ENCODE assay signal across 7 cellular contexts in the genomic region with DNA sequence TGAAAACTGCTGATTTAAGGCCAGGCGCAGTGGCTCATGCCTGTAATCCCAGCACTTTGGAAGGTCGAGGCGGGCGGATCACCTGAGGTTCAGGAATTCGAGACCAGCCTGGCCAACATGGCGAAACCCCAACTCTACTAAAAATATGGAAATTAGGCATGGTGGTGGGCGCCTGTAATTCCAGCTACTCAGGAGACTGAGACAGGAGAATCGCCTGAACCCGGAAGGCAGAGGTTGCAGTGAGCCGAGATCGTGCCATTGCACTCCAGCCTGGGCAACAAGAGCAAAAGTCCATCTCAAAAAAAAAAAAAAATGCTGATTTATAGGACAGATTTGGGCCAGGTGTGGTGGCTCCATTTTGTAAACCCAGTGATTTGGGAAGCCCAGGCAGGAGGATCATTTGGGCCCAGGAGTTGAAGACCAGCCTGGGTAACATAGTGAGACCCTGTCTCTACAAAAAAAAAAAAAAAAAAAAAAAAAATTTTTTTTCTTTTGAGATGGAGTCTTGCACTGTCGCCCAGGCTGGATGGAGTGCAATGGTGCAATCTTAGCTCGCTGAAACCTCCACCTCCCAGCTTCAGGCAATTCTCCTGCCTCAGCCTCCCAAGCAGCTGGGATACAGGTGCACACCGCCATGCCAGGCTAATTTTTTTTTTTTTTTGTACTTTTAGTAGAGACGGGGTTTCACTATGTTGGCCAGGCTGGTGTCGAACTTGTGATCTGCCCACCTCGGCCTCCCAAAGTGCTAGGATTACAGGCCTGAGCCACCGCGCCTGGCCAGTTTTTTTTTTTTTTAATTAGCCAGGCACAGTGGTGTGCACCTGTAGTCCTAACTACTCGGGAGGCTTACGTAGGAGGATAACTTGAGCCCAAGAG. TPM values are rescaled to one million over a fixed set of nuclear protein-coding genes. Genes with fewer than 3 reads are reported as not detected.
DNase-seq lines count a peak whose midpoint lies in the region; ATAC-seq and TF ChIP-seq lines count a peak whose summit lies in the region.
"Not testable (repeated sequence)": the region's sequence is repeated elsewhere in the genome, so short reads cannot be mapped to it uniquely, and the experiment has no call there.

No MANE protein-coding gene starts in this region.

- H3K79me2 ChIP-seq in GM23248 (ENCODE audit: insufficient read depth); PC-9 (ENCODE audit: low read depth): not testable (repeated sequence)

- not testable (repeated sequence) for DNase-seq in GM23248; PC-9; activated CD8-positive, alpha-beta T cell treated with anti-CD3 and anti-CD28 coated beads, Interleukin-2, amount 10 ng/mL, durations not matched to agents 7 days and 5 days; chondrocyte (ENCODE audit: low spot score); left colon; naive thymus-derived CD8-positive, alpha-beta T cell

- H3K9me3 ChIP-seq in GM23248 (ENCODE audit: low read depth); PC-9 (ENCODE audit: insufficient read depth, low read depth); skeletal muscle satellite cell (replicated peaks; ENCODE audit: low read length): not testable (repeated sequence)

- H3K27ac ChIP-seq in GM23248, result not testable (repeated sequence)
- H3K27ac ChIP-seq in PC-9, result peak overlapping the region; percentile 11

- peaks cover 21% of the 10 kb centered on the region for H3K4me1 Mint-ChIP-seq in activated CD8-positive, alpha-beta T cell treated with anti-CD3 and anti-CD28 coated beads, Interleukin-2, amount 10 ng/mL, durations not matched to agents 7 days and 5 days (ENCODE audit: low read depth)
- peaks cover 65% of the 10 kb centered on the region for H3K4me1 Mint-ChIP-seq in chondrocyte (ENCODE audit: low read depth)
- peaks cover 8 to 21% (median 17%) of the 10 kb centered on the region in 4 donors for H3K4me1 Mint-ChIP-seq in naive thymus-derived CD8-positive, alpha-beta T cell

- H3K4me2 ChIP-seq in GM23248 (ENCODE audit: unreplicated experiment) (peak overlapping the region; percentile 38), PC-9 (peak overlapping the region; percentile 40; the same call in 1 of the 2 replicates), skeletal muscle satellite cell (ENCODE audit: low read length) (peak overlapping the region; percentile 55)

- H3K9me2 ChIP-seq in GM23248 (ENCODE audit: insufficient read depth); PC-9 (ENCODE audit: insufficient read depth): not testable (repeated sequence)

- H3K27me3 Mint-ChIP-seq in activated CD8-positive, alpha-beta T cell treated with anti-CD3 and anti-CD28 coated beads, Interleukin-2, amount 10 ng/mL, durations not matched to agents 7 days and 5 days (ENCODE audit: low read depth); chondrocyte (ENCODE audit: low read depth); naive thymus-derived CD8-positive, alpha-beta T cell: not testable (repeated sequence)

- H3K27ac Mint-ChIP-seq in activated CD8-positive, alpha-beta T cell treated with anti-CD3 and anti-CD28 coated beads, Interleukin-2, amount 10 ng/mL, durations not matched to agents 7 days and 5 days, result peak overlapping the region; percentile 50
- peak overlapping the region; percentile 42 for H3K27ac Mint-ChIP-seq in chondrocyte (ENCODE audit: unreplicated experiment)
- H3K27ac Mint-ChIP-seq in naive thymus-derived CD8-positive, alpha-beta T cell, result peak overlapping the region in 6 of 10 donors; percentile 14 to 32 (median 25)

- ATAC-seq in activated CD8-positive, alpha-beta T cell treated with anti-CD3 and anti-CD28 coated beads, Interleukin-2, amount 10 ng/mL, durations not matched to agents 7 days and 5 days, result peak; percentile 37
- peak; percentile 41 for ATAC-seq in left colon
- peak in 1 of 2 donors; percentile 9 for ATAC-seq in naive thymus-derived CD8-positive, alpha-beta T cell

- H2AFZ ChIP-seq in GM23248, PC-9: not testable (repeated sequence)

- BruUV-seq in PC-9 (replicated peaks; lab: Mats Ljungman, UMichigan), result not testable (repeated sequence)

- H3K9me3 Mint-ChIP-seq in activated CD8-positive, alpha-beta T cell treated with anti-CD3 and anti-CD28 coated beads, Interleukin-2, amount 10 ng/mL, durations not matched to agents 7 days and 5 days (ENCODE audit: insufficient read depth); chondrocyte (ENCODE audit: low read depth); naive thymus-derived CD8-positive, alpha-beta T cell: not testable (repeated sequence)

- not testable (repeated sequence) for TF ChIP-seq CTCF in PC-9 (conservative IDR thresholded peaks at IDR 0.05); chondrocyte (IDR thresholded peaks at IDR 0.05)

- in situ Hi-C loops in GM23248 (cut with MboI), result not testable (repeated sequence)

- H3F3A ChIP-seq in GM23248 (ENCODE audit: insufficient read depth) (peaks cover 69% of the 10 kb centered on the region), PC-9 (ENCODE audit: insufficient read depth, low read depth) (peaks cover 54% of the 10 kb centered on the region)

- POLR2A ChIA-PET in PC-9 (lab: Charles Lee; ENCODE audit: unreplicated experiment), result interaction anchor here (0.5 to 0.7 kb wide), 3 partner anchors 56 to 115 kb away, joined by 3 read pairs; no protein-coding TSS in a partner anchor
- POLR2A ChIA-PET in activated CD8-positive, alpha-beta T cell treated with anti-CD3 and anti-CD28 coated beads, Interleukin-2, amount 10 ng/mL, durations not matched to agents 7 days and 5 days (lab: Charles Lee), result interaction anchor here (0.5 to 1.4 kb wide), 3 partner anchors 40 to 52 kb away, joined by 3 to 4 read pairs (median 4); a partner anchor contains a TSS
- POLR2A ChIA-PET in naive thymus-derived CD8-positive, alpha-beta T cell (lab: Charles Lee), result interaction anchor here (0.7 kb wide), 2 partner anchors 91 to 252 kb away, joined by 3 read pairs; no protein-coding TSS in a partner anchor

- H3K36me3 ChIP-seq in GM23248 (ENCODE audit: low read depth) (peaks cover 13% of the 10 kb centered on the region; the same call in 1 of the 2 replicates), skeletal muscle satellite cell (ENCODE audit: insufficient read depth, low read length) (peaks cover 16% of the 10 kb centered on the region)
- not testable (repeated sequence) for H3K36me3 ChIP-seq in PC-9 (ENCODE audit: low read depth)

- H3K4me3 Mint-ChIP-seq in activated CD8-positive, alpha-beta T cell treated with anti-CD3 and anti-CD28 coated beads, Interleukin-2, amount 10 ng/mL, durations not matched to agents 7 days and 5 days, result peak overlapping the region; percentile 34
- H3K4me3 Mint-ChIP-seq in chondrocyte (ENCODE audit: unreplicated experiment); naive thymus-derived CD8-positive, alpha-beta T cell: not testable (repeated sequence)

- not testable (repeated sequence) for H3K4me3 ChIP-seq in GM23248; PC-9; skeletal muscle satellite cell (ENCODE audit: low read length)

- WGBS in GM23248 (ENCODE audit: low coverage in 1 of 2, low lambda C conversion rate in 2 of 2, missing lambda C conversion rate in 2 of 2), 2 experiments, result 71 to 76% methylated on average over 20 to 21 of the region's 21 CpGs

- not testable (repeated sequence) for H3K9ac ChIP-seq in GM23248; skeletal muscle satellite cell (ENCODE audit: low read depth, low read length)

- not testable (repeated sequence) for H4K20me1 ChIP-seq in GM23248 (ENCODE audit: insufficient read depth)
- H4K20me1 ChIP-seq in PC-9 (ENCODE audit: insufficient read depth), result peaks cover 21% of the 10 kb centered on the region

- intact Hi-C loops in PC-9 (cut with micrococcal nuclease; ENCODE audit: unreplicated experiment), result loop anchor here (10.0 kb wide), 2 partner anchors 101 to 401 kb away; no protein-coding TSS in a partner anchor
- intact Hi-C loops in left colon (cut with DNase I, micrococcal nuclease), result loop anchor here in 1 of 2 donors (10.0 kb wide), 1 partner anchor 101 kb away; no protein-coding TSS in a partner anchor

- not testable (repeated sequence) for H3K27me3 ChIP-seq in GM23248 (replicated peaks; ENCODE audit: insufficient read depth); PC-9 (ENCODE audit: insufficient read depth, low read depth); skeletal muscle satellite cell (ENCODE audit: control insufficient read depth, insufficient read depth, low read length)

- H3K36me3 Mint-ChIP-seq in activated CD8-positive, alpha-beta T cell treated with anti-CD3 and anti-CD28 coated beads, Interleukin-2, amount 10 ng/mL, durations not matched to agents 7 days and 5 days (ENCODE audit: low read depth), result peaks cover 23% of the 10 kb centered on the region
- not testable (repeated sequence) for H3K36me3 Mint-ChIP-seq in chondrocyte (ENCODE audit: low read depth)
- peaks cover 0 to 11% (median 2%) of the 10 kb centered on the region in 3 donors for H3K36me3 Mint-ChIP-seq in naive thymus-derived CD8-positive, alpha-beta T cell

- CTCF ChIA-PET in PC-9 (lab: Charles Lee), result interaction anchor here (0.7 kb wide), 1 partner anchor 32 kb away, joined by 4 read pairs; no protein-coding TSS in a partner anchor
- CTCF ChIA-PET in activated CD8-positive, alpha-beta T cell treated with anti-CD3 and anti-CD28 coated beads, Interleukin-2, amount 10 ng/mL, durations not matched to agents 7 days and 5 days (lab: Charles Lee), result interaction anchor here (1.2 to 1.5 kb wide), 2 partner anchors 9 to 62 kb away, joined by 4 to 6 read pairs; no protein-coding TSS in a partner anchor

- H3K4me1 ChIP-seq in GM23248 (ENCODE audit: insufficient read depth), result peaks cover 28% of the 10 kb centered on the region
- H3K4me1 ChIP-seq in PC-9 (replicated peaks; ENCODE audit: insufficient read depth), result peaks cover 24% of the 10 kb centered on the region
- H3K4me1 ChIP-seq in skeletal muscle satellite cell (ENCODE audit: control insufficient read depth, insufficient read depth, low read length), result peaks cover 47% of the 10 kb centered on the region

RNA-seq across cellular contexts. Expression of a gene that starts 6.9 kb away (rescaled TPM):
- 5.7 and 6.8 TPM in 2 replicates for total RNA-seq in GM23248 (2014; rRNA removed; shearing (Covaris generic))
- 21.4 and 24.1 TPM in 2 replicates for polyA plus RNA-seq in GM23248 (2016; fragmentation: Nextera tagmentation; extraction: Ambion mirVana)
- 26.0 and 27.2 TPM in 2 replicates for total RNA-seq in PC-9 (2021)
- 10 to 100 TPM; 32.6 to 36.2 TPM for total RNA-seq in activated CD8-positive, alpha-beta T cell treated with anti-CD3 and anti-CD28 coated beads, Interleukin-2, amount 10 ng/mL, durations not matched to agents 7 days and 5 days
- 13.9 to 15.8 TPM (median 14.1 TPM) in 3 replicates for total RNA-seq in chondrocyte
- total RNA-seq in left colon, result 10 to 100 TPM; 12.4 to 13.2 TPM
- total RNA-seq in naive thymus-derived CD8-positive, alpha-beta T cell, result 10 to 100 TPM; 25.1 to 26.1 TPM
- polyA plus RNA-seq in naive thymus-derived CD8-positive, alpha-beta T cell, result 1 to 10 TPM; 2.4 to 4.8 (median 4.5) TPM
- 7.6 and 9.8 TPM in 2 replicates for total RNA-seq in skeletal muscle satellite cell (2012; rRNA removed)

RNA-seq across cellular contexts. Expression of a gene that starts 42.0 kb away (rescaled TPM):
- total RNA-seq in GM23248 (2014; rRNA removed; shearing (Covaris generic)), result 52.9 and 56.0 TPM in 2 replicates
- polyA plus RNA-seq in GM23248 (2016; fragmentation: Nextera tagmentation; extraction: Ambion mirVana), result 38.3 and 39.9 TPM in 2 replicates
- total RNA-seq in PC-9 (2021), result 76.0 and 89.9 TPM in 2 replicates
- total RNA-seq in activated CD8-positive, alpha-beta T cell treated with anti-CD3 and anti-CD28 coated beads, Interleukin-2, amount 10 ng/mL, durations not matched to agents 7 days and 5 days, result 10 to 100 TPM; 65.7 to 67.2 TPM
- total RNA-seq in chondrocyte, result 66.3 to 89.3 TPM (median 80.9 TPM) in 3 replicates
- 10 to 100 TPM; 55.6 to 58.9 TPM for total RNA-seq in left colon
- total RNA-seq in naive thymus-derived CD8-positive, alpha-beta T cell, result 10 to 100 TPM; 59.5 to 66.4 TPM
- 10 to 100 TPM; 26.5 to 31.9 (median 28.3) TPM for polyA plus RNA-seq in naive thymus-derived CD8-positive, alpha-beta T cell
- total RNA-seq in skeletal muscle satellite cell (2012; rRNA removed), result 41.7 and 48.2 TPM in 2 replicates

RNA-seq across cellular contexts. Expression of a gene that starts 52.2 kb away (rescaled TPM):
- total RNA-seq in GM23248 (2014; rRNA removed; shearing (Covaris generic)), result 41.7 and 50.6 TPM in 2 replicates
- 65.7 and 68.6 TPM in 2 replicates for polyA plus RNA-seq in GM23248 (2016; fragmentation: Nextera tagmentation; extraction: Ambion mirVana)
- 161 and 172 TPM in 2 replicates for total RNA-seq in PC-9 (2021)
- total RNA-seq in activated CD8-positive, alpha-beta T cell treated with anti-CD3 and anti-CD28 coated beads, Interleukin-2, amount 10 ng/mL, durations not matched to agents 7 days and 5 days, result 100 to 1,000 TPM; 194 to 197 TPM
- 90.5 to 136 TPM (median 95.1 TPM) in 3 replicates for total RNA-seq in chondrocyte
- total RNA-seq in left colon, result 100 to 1,000 TPM in 1 of 2 donors, 10 to 100 TPM in 1; 87.3 to 102 TPM
- 100 to 1,000 TPM; 121 to 130 TPM for total RNA-seq in naive thymus-derived CD8-positive, alpha-beta T cell
- polyA plus RNA-seq in naive thymus-derived CD8-positive, alpha-beta T cell, result 100 to 1,000 TPM in 1 of 3 donors, 10 to 100 TPM in 2; 92.1 to 115 (median 99.2) TPM
- 45.9 and 52.7 TPM in 2 replicates for total RNA-seq in skeletal muscle satellite cell (2012; rRNA removed)
